ENCODE assay signal across 13 cellular contexts in genomic region chr6:109783245-109783990, GRCh38.
DNase-seq lines count a peak whose midpoint lies in the region; ATAC-seq and TF ChIP-seq lines count a peak whose summit lies in the region.
"Had no signal": no experiment of that assay in that cellular context is flagged by ENCODE, and none has a peak within 500 bp of the region (broad histone marks: within the 10 kb centered on the region; RNA-seq: fewer than 3 reads in every experiment).

No MANE protein-coding gene starts in this region.

- in situ Hi-C loops in GM13977 (cut with MboI; ENCODE audit: low pct_unique_long_range_greater_than_20kb, low sequenced_read_pairs, unreplicated experiment): no loop called here

- H3K27ac ChIP-seq in SK-N-SH (ENCODE audit: low read depth in 2 of 2, low read length in 1 of 2): no peak overlapping the region
- H3K27ac ChIP-seq: tibial nerve had no signal

- H3K4me3 ChIP-seq in AG09309 (ENCODE audit: control insufficient read depth, low read depth, low read length) (no peak overlapping the region), SK-N-SH (ENCODE audit: low read depth in 2 of 2, low read length in 1 of 2) (no peak overlapping the region; a peak in 1 of 4 replicates)
- H3K4me3 ChIP-seq: tibial nerve had no signal

- H3K4me2 ChIP-seq in SK-N-SH: no peak overlapping the region

- H2AFZ ChIP-seq in SK-N-SH (ENCODE audit: low read depth): no peak overlapping the region

- ATAC-seq in GM19351 (IDR thresholded peaks at IDR 0.05; ENCODE audit: unreplicated experiment) (no peak), HG03439 (IDR thresholded peaks at IDR 0.05; ENCODE audit: unreplicated experiment) (no peak), GM21423 (IDR thresholded peaks at IDR 0.05; ENCODE audit: unreplicated experiment) (no peak), GM18502 (IDR thresholded peaks at IDR 0.05; ENCODE audit: poor library complexity, unreplicated experiment) (no peak)
- ATAC-seq: activated naive CD8-positive, alpha-beta T cell treated with anti-CD3 and anti-CD28 coated beads, Interleukin-2, amount 50 U/mL, for 24 hours had no signal

- TF ChIP-seq EP300 in SK-N-SH (IDR thresholded peaks at IDR 0.05; ENCODE audit: borderline replicate concordance in 1 of 2, low read depth in 1 of 2, low read length in 1 of 2): no peak

- H3K27me3 ChIP-seq in SK-N-SH (ENCODE audit: insufficient read depth): no peaks in the 10 kb centered on the region
- H3K27me3 ChIP-seq: tibial nerve had no signal

- H3F3A ChIP-seq in SK-N-SH (replicated peaks; ENCODE audit: insufficient read depth): no peaks in the 10 kb centered on the region

- H3K9me3 ChIP-seq in SK-N-SH: no peaks in the 10 kb centered on the region
- H3K9me3 ChIP-seq: tibial nerve had no signal

- POLR2A ChIA-PET in SK-N-SH (lab: Yijun Ruan, JAX): no interaction called here

- WGBS in SK-N-SH (ENCODE audit: low lambda C conversion rate): 85% methylated on average over 5 of the region's 5 CpGs

- H3K9ac ChIP-seq in SK-N-SH: no peak overlapping the region

- H3K4me1 ChIP-seq in SK-N-SH (ENCODE audit: control insufficient read depth in 1 of 2, insufficient read depth in 2 of 2, low read depth in 1 of 2, low read length in 1 of 2): peaks cover 0 to 16% of the 10 kb centered on the region in 2 experiments; a peak in 2 of 4 replicates
- H3K4me1 ChIP-seq: tibial nerve had no signal

- CTCF ChIA-PET in SK-N-SH (lab: Yijun Ruan, JAX): interaction anchor here (0.7 to 3.3 kb wide), 17 partner anchors 9 to 649 kb away, joined by 3 to 15 read pairs (median 4); no protein-coding TSS in a partner anchor

- peaks cover under 1 to 9% of the 10 kb centered on the region in 2 experiments for H3K36me3 ChIP-seq in SK-N-SH (replicated peaks in 1 of 2; ENCODE audit: control insufficient read depth in 1 of 2, insufficient read depth in 2 of 2, low read length in 1 of 2)

- H4K20me1 ChIP-seq in SK-N-SH (ENCODE audit: insufficient read depth): no peaks in the 10 kb centered on the region

- DNase-seq in AG09309 (ENCODE audit: low read depth) (no peak), GM13977 (ENCODE audit: low spot score) (no peak), SK-N-SH (no peak), iPS DF 4.7 (ENCODE audit: extremely low read depth, low spot score) (peak; percentile 30)
- DNase-seq: activated naive CD8-positive, alpha-beta T cell treated with anti-CD3 and anti-CD28 coated beads, Interleukin-2, amount 50 U/mL, for 24 hours; Calu3; NCI-H1417; RPMI8226 had no signal

- no peaks in the 10 kb centered on the region for H3K9me2 ChIP-seq in SK-N-SH

- peak; percentile 27; the same call in 1 of the 2 replicates for TF ChIP-seq RAD21 in SK-N-SH (IDR thresholded peaks at IDR 0.05; ENCODE audit: low read length)

- H3K79me2 ChIP-seq in SK-N-SH (ENCODE audit: insufficient read depth): no peaks in the 10 kb centered on the region

- TF ChIP-seq CTCF in AG09309 (IDR thresholded peaks at IDR 0.05; ENCODE audit: control insufficient read depth, insufficient read depth, low read depth, low read length, missing control alignments) (peak; percentile 25), GM13977 (IDR thresholded peaks at IDR 0.05; ENCODE audit: extremely low read depth, insufficient read depth, missing control alignments) (peak; percentile 27), SK-N-SH (IDR thresholded peaks at IDR 0.05) (peak; percentile 40)

TF ChIP-seq in SK-N-SH, 30 proteins besides CTCF, POLR2A, EP300 and RAD21:
- TF ChIP-seq MAX (IDR thresholded peaks at IDR 0.05; ENCODE audit: low read depth) (no peak), TCF12 (IDR thresholded peaks at IDR 0.05) (no peak), FOXJ3 (CRISPR knock-in tag; IDR thresholded peaks at IDR 0.05) (no peak), ELF1 (IDR thresholded peaks at IDR 0.05) (no peak), SMC3 (IDR thresholded peaks at IDR 0.05; ENCODE audit: low read depth, low read length) (peak; percentile 16; the same call in 1 of the 2 replicates), JUND (IDR thresholded peaks at IDR 0.05) (no peak)
